In the genomic region with DNA sequence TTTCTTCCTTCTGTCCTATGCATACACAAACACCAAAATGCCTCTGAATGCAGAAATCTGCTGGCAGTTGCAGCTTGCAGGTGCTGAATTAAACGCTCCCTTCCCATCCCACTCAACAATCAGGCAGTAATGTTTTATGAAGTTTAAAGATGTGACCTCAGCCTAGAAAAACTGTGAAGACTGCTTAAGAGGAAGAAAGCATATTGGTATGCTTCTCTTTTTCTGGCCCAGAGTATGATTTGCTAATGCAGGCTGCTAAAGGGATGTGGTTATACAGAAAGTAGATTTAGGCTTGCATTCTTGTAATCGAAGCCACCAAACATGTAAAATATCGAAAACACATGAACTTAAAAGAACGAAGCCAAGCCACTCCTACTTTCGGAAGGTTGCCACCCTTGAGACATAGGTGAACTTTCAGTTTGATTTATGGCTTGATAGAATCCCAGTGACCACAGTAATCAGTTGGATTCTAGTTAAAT, we compare ENCODE assay signal across 8 cellular contexts. TPM values are rescaled to one million over a fixed set of nuclear protein-coding genes. Genes with fewer than 3 reads are reported as not detected.
DNase-seq lines count a peak whose midpoint lies in the region; ATAC-seq and TF ChIP-seq lines count a peak whose summit lies in the region.

No MANE protein-coding gene starts in this region.

- H3K27ac Mint-ChIP-seq in activated T-helper 17 cell treated with anti-CD3 and anti-CD28 coated beads, Interleukin-2, amount 50 U/mL, for 72 hours = peak overlapping the region; percentile 33
- H3K27ac Mint-ChIP-seq in stimulated activated memory B cell treated with anti-CD40 and anti-IgM and Interleukin-4, amounts not matched to agents 10 μg/mL and 1 μg/mL and 100 μg/mL, for 72 hours = peak overlapping the region; percentile 69
- no peak overlapping the region for H3K27ac Mint-ChIP-seq in WTC11

- H3K4me1 Mint-ChIP-seq in activated T-helper 17 cell treated with anti-CD3 and anti-CD28 coated beads, Interleukin-2, amount 50 U/mL, for 72 hours = peaks cover 66% of the 10 kb centered on the region
- peaks cover 54% of the 10 kb centered on the region for H3K4me1 Mint-ChIP-seq in stimulated activated memory B cell treated with anti-CD40 and anti-IgM and Interleukin-4, amounts not matched to agents 10 μg/mL and 1 μg/mL and 100 μg/mL, for 72 hours
- H3K4me1 Mint-ChIP-seq in WTC11 = peaks cover 9% of the 10 kb centered on the region

- TF ChIP-seq CTCF in WTC11 (IDR thresholded peaks at IDR 0.05) = no peak

- CTCF ChIA-PET in WTC11 (lab: Charles Lee) = no interaction called here

- DNase-seq in CD1c-positive myeloid dendritic cell (ENCODE audit: extremely low spot score) (peak; percentile 76), NCI-H2196 (lab: John Stamatoyannopoulos, UW; ENCODE audit: unreplicated experiment) (no peak), NCI-H82 (lab: John Stamatoyannopoulos, UW) (no peak), WTC11 (ENCODE audit: low spot score) (no peak)

- peak; percentile 82 for ATAC-seq in GM19372 (IDR thresholded peaks at IDR 0.05; ENCODE audit: low read depth, unreplicated experiment)
- peak; percentile 89 for ATAC-seq in HG03280 (IDR thresholded peaks at IDR 0.05; ENCODE audit: unreplicated experiment)
- peak; percentile 70 for ATAC-seq in activated T-helper 17 cell treated with anti-CD3 and anti-CD28 coated beads, Interleukin-2, amount 50 U/mL, for 72 hours (replicated peaks)
- peak; percentile 98 for ATAC-seq in stimulated activated memory B cell treated with anti-CD40 and anti-IgM and Interleukin-4, amounts not matched to agents 10 μg/mL and 1 μg/mL and 100 μg/mL, for 72 hours
- no peak for ATAC-seq in WTC11

- H3K27me3 Mint-ChIP-seq in activated T-helper 17 cell treated with anti-CD3 and anti-CD28 coated beads, Interleukin-2, amount 50 U/mL, for 72 hours = no peaks in the 10 kb centered on the region
- no peaks in the 10 kb centered on the region for H3K27me3 Mint-ChIP-seq in stimulated activated memory B cell treated with anti-CD40 and anti-IgM and Interleukin-4, amounts not matched to agents 10 μg/mL and 1 μg/mL and 100 μg/mL, for 72 hours
- H3K27me3 Mint-ChIP-seq in WTC11 (ENCODE audit: low read depth) = no peaks in the 10 kb centered on the region

- POLR2A ChIA-PET in WTC11 (lab: Charles Lee) = no interaction called here

- H3K36me3 Mint-ChIP-seq in activated T-helper 17 cell treated with anti-CD3 and anti-CD28 coated beads, Interleukin-2, amount 50 U/mL, for 72 hours (ENCODE audit: low read depth) = peaks cover 5% of the 10 kb centered on the region
- H3K36me3 Mint-ChIP-seq in stimulated activated memory B cell treated with anti-CD40 and anti-IgM and Interleukin-4, amounts not matched to agents 10 μg/mL and 1 μg/mL and 100 μg/mL, for 72 hours = no peaks in the 10 kb centered on the region
- no peaks in the 10 kb centered on the region for H3K36me3 Mint-ChIP-seq in WTC11

- H3K4me3 Mint-ChIP-seq in activated T-helper 17 cell treated with anti-CD3 and anti-CD28 coated beads, Interleukin-2, amount 50 U/mL, for 72 hours = peak overlapping the region; percentile 67
- peak overlapping the region; percentile 52 for H3K4me3 Mint-ChIP-seq in stimulated activated memory B cell treated with anti-CD40 and anti-IgM and Interleukin-4, amounts not matched to agents 10 μg/mL and 1 μg/mL and 100 μg/mL, for 72 hours
- H3K4me3 Mint-ChIP-seq in WTC11 = no peak overlapping the region

- no peaks in the 10 kb centered on the region for H3K9me3 Mint-ChIP-seq in activated T-helper 17 cell treated with anti-CD3 and anti-CD28 coated beads, Interleukin-2, amount 50 U/mL, for 72 hours
- no peaks in the 10 kb centered on the region for H3K9me3 Mint-ChIP-seq in stimulated activated memory B cell treated with anti-CD40 and anti-IgM and Interleukin-4, amounts not matched to agents 10 μg/mL and 1 μg/mL and 100 μg/mL, for 72 hours
- H3K9me3 Mint-ChIP-seq in WTC11 = 0 out of 2 replicates have a peak, but pooled peaks cover 4% of the 10 kb centered on the region

TF ChIP-seq in WTC11, 78 proteins besides CTCF, POLR2A, EP300 and RAD21:
- TF ChIP-seq FOXK1 (CRISPR knock-in tag; IDR thresholded peaks at IDR 0.05) (no peak), OVOL2 (CRISPR knock-in tag; IDR thresholded peaks at IDR 0.05; ENCODE audit: borderline replicate concordance) (no peak), ATF2 (CRISPR knock-in tag; IDR thresholded peaks at IDR 0.05; ENCODE audit: borderline replicate concordance, low read depth) (no peak), TEAD4 (CRISPR knock-in tag; IDR thresholded peaks at IDR 0.05) (no peak)
- TF ChIP-seq, protein P1, sequence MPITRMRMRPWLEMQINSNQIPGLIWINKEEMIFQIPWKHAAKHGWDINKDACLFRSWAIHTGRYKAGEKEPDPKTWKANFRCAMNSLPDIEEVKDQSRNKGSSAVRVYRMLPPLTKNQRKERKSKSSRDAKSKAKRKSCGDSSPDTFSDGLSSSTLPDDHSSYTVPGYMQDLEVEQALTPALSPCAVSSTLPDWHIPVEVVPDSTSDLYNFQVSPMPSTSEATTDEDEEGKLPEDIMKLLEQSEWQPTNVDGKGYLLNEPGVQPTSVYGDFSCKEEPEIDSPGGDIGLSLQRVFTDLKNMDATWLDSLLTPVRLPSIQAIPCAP (CRISPR knock-in tag; IDR thresholded peaks at IDR 0.05) = no peak
- TF ChIP-seq, protein P2, sequence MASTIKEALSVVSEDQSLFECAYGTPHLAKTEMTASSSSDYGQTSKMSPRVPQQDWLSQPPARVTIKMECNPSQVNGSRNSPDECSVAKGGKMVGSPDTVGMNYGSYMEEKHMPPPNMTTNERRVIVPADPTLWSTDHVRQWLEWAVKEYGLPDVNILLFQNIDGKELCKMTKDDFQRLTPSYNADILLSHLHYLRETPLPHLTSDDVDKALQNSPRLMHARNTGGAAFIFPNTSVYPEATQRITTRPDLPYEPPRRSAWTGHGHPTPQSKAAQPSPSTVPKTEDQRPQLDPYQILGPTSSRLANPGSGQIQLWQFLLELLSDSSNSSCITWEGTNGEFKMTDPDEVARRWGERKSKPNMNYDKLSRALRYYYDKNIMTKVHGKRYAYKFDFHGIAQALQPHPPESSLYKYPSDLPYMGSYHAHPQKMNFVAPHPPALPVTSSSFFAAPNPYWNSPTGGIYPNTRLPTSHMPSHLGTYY (CRISPR knock-in tag; IDR thresholded peaks at IDR 0.05) = no peak

RNA-seq across cellular contexts. Expression of gene MAP3K5, which starts 40.8 kb away (rescaled TPM):
- total RNA-seq in activated T-helper 17 cell treated with anti-CD3 and anti-CD28 coated beads, Interleukin-2, amount 50 U/mL, for 72 hours = 10 to 100 TPM; 13.8 to 20.1 TPM
- total RNA-seq in WTC11 (2021) = 1.6 to 1.9 TPM (median 1.7 TPM) in 3 replicates
